Comparison of ENCODE assay signal across 1 cellular context in genomic region chr1:153941826-153942725, GRCh38.
A peak's percentile ranks its signal among the peaks of the same experiment; 100 is the strongest.
TF ChIP-seq lines count a peak whose summit lies in the region.

No MANE protein-coding gene starts in this region.

TF ChIP-seq in HepG2, 621 proteins besides CTCF, POLR2A, EP300 and RAD21:
- peak; percentile 51 for TF ChIP-seq AGO2 (optimal IDR thresholded peaks at IDR 0.05; ENCODE audit: low read depth, low read length)
- TF ChIP-seq ZNF687 (CRISPR knock-in tag; IDR thresholded peaks at IDR 0.05): 0 out of 2 replicates have a peak, but pooled peaks have one; percentile 1
- peak; percentile 38; the same call in 1 of the 2 replicates for TF ChIP-seq RBFOX2 (IDR thresholded peaks at IDR 0.05; ENCODE audit: low read depth, low read length)
- no peak for TF ChIP-seq FOXO1 (CRISPR knock-in tag; IDR thresholded peaks at IDR 0.05)
